Comparison of ENCODE assay signal across 1 cellular context in genomic region chr11:62508336-62509058, GRCh38.
TF ChIP-seq lines count a peak whose summit lies in the region.

No MANE protein-coding gene starts in this region.

TF ChIP-seq in A549, 52 proteins besides CTCF, POLR2A, EP300 and RAD21 (continued from another document):
- peak; percentile 71; the same call in 1 of the 2 replicates for TF ChIP-seq ATOH8 (CRISPR knock-in tag; IDR thresholded peaks at IDR 0.05; ENCODE audit: low read depth)
- TF ChIP-seq PHF8 (IDR thresholded peaks at IDR 0.05; ENCODE audit: borderline replicate concordance, low read depth): no peak
- TF ChIP-seq ZSCAN20 (CRISPR knock-in tag; IDR thresholded peaks at IDR 0.05): no peak
- TF ChIP-seq RNF2 (IDR thresholded peaks at IDR 0.05; ENCODE audit: borderline replicate concordance, low read depth): no peak
- TF ChIP-seq RFX5 (IDR thresholded peaks at IDR 0.05): peak; percentile 64; the same call in 1 of the 2 replicates
- TF ChIP-seq MAFK (IDR thresholded peaks at IDR 0.05; ENCODE audit: partially characterized antibody): peak; percentile 99
- no peak for TF ChIP-seq ZNF302 (CRISPR knock-in tag; IDR thresholded peaks at IDR 0.05)
- no peak for TF ChIP-seq HEYL (CRISPR knock-in tag; IDR thresholded peaks at IDR 0.05)
- TF ChIP-seq MYC (IDR thresholded peaks at IDR 0.05; ENCODE audit: borderline replicate concordance, low read length): peak; percentile 66; the same call in 1 of the 2 replicates
- TF ChIP-seq FOXS1 (CRISPR knock-in tag; IDR thresholded peaks at IDR 0.05): no peak
- peak; percentile 32; the same call in 1 of the 2 replicates for TF ChIP-seq HOXB13 (CRISPR knock-in tag; IDR thresholded peaks at IDR 0.05; ENCODE audit: low read depth)
- TF ChIP-seq EHMT2 (IDR thresholded peaks at IDR 0.05; ENCODE audit: low read depth): no peak
- peak in 1 of 2 experiments; percentile 35; a peak in 1 of 5 replicates for TF ChIP-seq JUN (IDR thresholded peaks at IDR 0.05)
- TF ChIP-seq E2F6 (IDR thresholded peaks at IDR 0.05; ENCODE audit: borderline replicate concordance, low read depth): peak; percentile 92
- TF ChIP-seq NFE2L2 (conservative IDR thresholded peaks at IDR 0.05; ENCODE audit: low read length): no peak
- no peak for TF ChIP-seq ELK1 (IDR thresholded peaks at IDR 0.05; ENCODE audit: low read depth, low read length)
- no peak for TF ChIP-seq KDM1A (IDR thresholded peaks at IDR 0.05; ENCODE audit: low read depth)
- TF ChIP-seq HOXB5 (CRISPR knock-in tag; IDR thresholded peaks at IDR 0.05): no peak
- TF ChIP-seq MAX (IDR thresholded peaks at IDR 0.05): peak; percentile 99
- TF ChIP-seq RARB (CRISPR knock-in tag; IDR thresholded peaks at IDR 0.05): no peak
- no peak for TF ChIP-seq ZC3H11A (IDR thresholded peaks at IDR 0.05)
- TF ChIP-seq CBX2 (IDR thresholded peaks at IDR 0.05; ENCODE audit: borderline replicate concordance, low read depth): no peak
- TF ChIP-seq MAZ (IDR thresholded peaks at IDR 0.05; ENCODE audit: borderline replicate concordance, low read depth, low read length): no peak
- no peak for TF ChIP-seq TP53 (CRISPR knock-in tag; IDR thresholded peaks at IDR 0.05)
- no peak for TF ChIP-seq ESRRA (IDR thresholded peaks at IDR 0.05; ENCODE audit: borderline replicate concordance, low read length)
- no peak for TF ChIP-seq JUNB (IDR thresholded peaks at IDR 0.05)
- no peak for TF ChIP-seq POLR2AphosphoS2 (conservative IDR thresholded peaks at IDR 0.05; ENCODE audit: low read length)
- no peak for TF ChIP-seq HDAC2 (IDR thresholded peaks at IDR 0.05)
- no peak for TF ChIP-seq NR3C1 (IDR thresholded peaks at IDR 0.05)
- TF ChIP-seq BCL3 (IDR thresholded peaks at IDR 0.05): no peak
- TF ChIP-seq CHD2 (IDR thresholded peaks at IDR 0.05; ENCODE audit: low read length, partially characterized antibody): no peak
- no peak for TF ChIP-seq HMGXB4 (CRISPR knock-in tag; IDR thresholded peaks at IDR 0.05; ENCODE audit: borderline replicate concordance)
- TF ChIP-seq SREBF2 (IDR thresholded peaks at IDR 0.05): no peak
- TF ChIP-seq SMC3 (IDR thresholded peaks at IDR 0.05): peak; percentile 49
- no peak for TF ChIP-seq BHLHE40 (IDR thresholded peaks at IDR 0.05; ENCODE audit: low read depth, low read length)
- TF ChIP-seq ZFP36 (IDR thresholded peaks at IDR 0.05; ENCODE audit: borderline replicate concordance, partially characterized antibody): no peak
- no peak for TF ChIP-seq CHD4 (IDR thresholded peaks at IDR 0.05; ENCODE audit: borderline replicate concordance)
- TF ChIP-seq TFCP2L1 (CRISPR knock-in tag; IDR thresholded peaks at IDR 0.05): no peak
- TF ChIP-seq HES2 (IDR thresholded peaks at IDR 0.05): no peak
- no peak for TF ChIP-seq CBX8 (IDR thresholded peaks at IDR 0.05)
- TF ChIP-seq EHF (CRISPR knock-in tag; IDR thresholded peaks at IDR 0.05): no peak
